9 cellular contexts compared by ENCODE assay signal in genomic region chr15:43881944-43882343, GRCh38. TPM values are rescaled to one million over a fixed set of nuclear protein-coding genes. Genes with fewer than 3 reads are reported as not detected.
DNase-seq lines count a peak whose midpoint lies in the region; TF ChIP-seq lines count a peak whose summit lies in the region.
"Had no signal": no experiment of that assay in that cellular context is flagged by ENCODE, and none has a peak within 500 bp of the region (broad histone marks: within the 10 kb centered on the region; RNA-seq: fewer than 3 reads in every experiment).

No MANE protein-coding gene starts in this region.

- no peaks in the 10 kb centered on the region for H3K36me3 ChIP-seq in right atrium auricular region
- H3K36me3 ChIP-seq in esophagus squamous epithelium = no peaks in the 10 kb centered on the region

- no peak overlapping the region for H3K4me3 ChIP-seq in GM12864 (ENCODE audit: low read depth, low read length)
- H3K4me3 ChIP-seq in right atrium auricular region = no peak overlapping the region
- H3K4me3 ChIP-seq in esophagus squamous epithelium = no peak overlapping the region

- in situ Hi-C loops in SK-MEL-5 (cut with HindIII; ENCODE audit: low pct_unique_long_range_greater_than_20kb, low sequenced_read_pairs) = no loop called here

- H3K27me3 ChIP-seq in right atrium auricular region (no peaks in the 10 kb centered on the region), esophagus squamous epithelium (no peaks in the 10 kb centered on the region)

- H3K4me1 ChIP-seq in right atrium auricular region = peaks cover 0 to 21% of the 10 kb centered on the region in 2 donors
- H3K4me1 ChIP-seq in esophagus squamous epithelium = no peaks in the 10 kb centered on the region

- TF ChIP-seq CTCF in GM12864 (IDR thresholded peaks at IDR 0.05; ENCODE audit: low read depth, low read length, missing control alignments) (peak; percentile 45), right atrium auricular region (IDR thresholded peaks at IDR 0.05) (peak in 1 of 2 donors; percentile 55), esophagus squamous epithelium (IDR thresholded peaks at IDR 0.05) (peak in 2 of 6 experiments; percentile 14 to 43)

- H3K9me3 ChIP-seq in right atrium auricular region (no peaks in the 10 kb centered on the region), esophagus squamous epithelium (no peaks in the 10 kb centered on the region)

- DNase-seq in A172 (ENCODE audit: low spot score) (peak; percentile 9), GM12864 (ENCODE audit: low read depth) (no peak), SK-MEL-5 (ENCODE audit: low read depth, low spot score) (peak; percentile 42), right atrium auricular region (ENCODE audit: low spot score) (no peak), medulla oblongata (ENCODE audit: extremely low spot score) (no peak), esophagus squamous epithelium (lab: John Stamatoyannopoulos, UW) (no peak), OCI-M2 (lab: John Stamatoyannopoulos, UW; ENCODE audit: unreplicated experiment) (no peak), NOMO-1 treated with dmso at 0.1 percent for 144 hours (lab: John Stamatoyannopoulos, UW; ENCODE audit: unreplicated experiment) (no peak)
- DNase-seq: NCI-H1048 had no signal

- WGBS in esophagus squamous epithelium, 2 donors = 76 to 89% methylated on average over 5 to 7 of the region's 7 CpGs

- TF ChIP-seq POLR2A in esophagus squamous epithelium (IDR thresholded peaks at IDR 0.05) = no peak

- intact Hi-C loops in esophagus squamous epithelium (cut with DNase I) = no loop called here

- H3K27ac ChIP-seq in right atrium auricular region (peak overlapping the region; percentile 62 to 86), esophagus squamous epithelium (no peak overlapping the region)

RNA-seq across cellular contexts. Expression of gene WDR76, which starts 55.1 kb away (rescaled TPM):
- total RNA-seq in A172 (2014; rRNA removed; shearing (Covaris generic)) = 36.0 and 51.1 TPM in 2 replicates
- total RNA-seq in SK-MEL-5 (2014; rRNA removed; shearing (Covaris generic)) = 18.0 and 18.7 TPM in 2 replicates
- polyA plus RNA-seq in SK-MEL-5 (2015; cell fraction: cytosol; rRNA removed) = 12.0 and 13.7 TPM in 2 replicates
- polyA plus RNA-seq in SK-MEL-5 (2015; cell fraction: nucleus; rRNA removed) = 3.3 and 8.6 TPM in 2 replicates
- 1 to 10 TPM; 1.7 to 3.7 TPM for total RNA-seq in right atrium auricular region
- total RNA-seq in esophagus squamous epithelium = 10 to 100 TPM in 2 of 4 donors, 1 to 10 TPM in 2; 4.6 to 15.8 (median 10.3) TPM

RNA-seq across cellular contexts. Expression of gene MFAP1, which starts 57.5 kb away (rescaled TPM):
- total RNA-seq in A172 (2014; rRNA removed; shearing (Covaris generic)) = 34.3 and 34.5 TPM in 2 replicates
- total RNA-seq in SK-MEL-5 (2014; rRNA removed; shearing (Covaris generic)) = 27.6 and 28.8 TPM in 2 replicates
- polyA plus RNA-seq in SK-MEL-5 (2015; cell fraction: cytosol; rRNA removed) = 21.2 and 22.0 TPM in 2 replicates
- polyA plus RNA-seq in SK-MEL-5 (2015; cell fraction: nucleus; rRNA removed) = 7.8 and 7.9 TPM in 2 replicates
- total RNA-seq in right atrium auricular region (10 to 100 TPM; 12.3 to 16.6 TPM), esophagus squamous epithelium (10 to 100 TPM; 14.5 to 21.6 (median 18.4) TPM)

Comparison
In these comparisons a context has a peak if more than half of its experiments do, and no peak if none do; other contexts are left out.
1. DNase-seq: peak in A172 (single experiment) and SK-MEL-5 (single experiment); none in GM12864 (single experiment), right atrium auricular region (single experiment), medulla oblongata (single experiment), esophagus squamous epithelium (single experiment), OCI-M2 (single experiment) and NOMO-1 treated with dmso at 0.1 percent for 144 hours (single experiment).
2. H3K27ac ChIP-seq: peak in right atrium auricular region (2 of 2); none in esophagus squamous epithelium (0 of 4).